ENCODE assay signal across 13 cellular contexts in the genomic region with DNA sequence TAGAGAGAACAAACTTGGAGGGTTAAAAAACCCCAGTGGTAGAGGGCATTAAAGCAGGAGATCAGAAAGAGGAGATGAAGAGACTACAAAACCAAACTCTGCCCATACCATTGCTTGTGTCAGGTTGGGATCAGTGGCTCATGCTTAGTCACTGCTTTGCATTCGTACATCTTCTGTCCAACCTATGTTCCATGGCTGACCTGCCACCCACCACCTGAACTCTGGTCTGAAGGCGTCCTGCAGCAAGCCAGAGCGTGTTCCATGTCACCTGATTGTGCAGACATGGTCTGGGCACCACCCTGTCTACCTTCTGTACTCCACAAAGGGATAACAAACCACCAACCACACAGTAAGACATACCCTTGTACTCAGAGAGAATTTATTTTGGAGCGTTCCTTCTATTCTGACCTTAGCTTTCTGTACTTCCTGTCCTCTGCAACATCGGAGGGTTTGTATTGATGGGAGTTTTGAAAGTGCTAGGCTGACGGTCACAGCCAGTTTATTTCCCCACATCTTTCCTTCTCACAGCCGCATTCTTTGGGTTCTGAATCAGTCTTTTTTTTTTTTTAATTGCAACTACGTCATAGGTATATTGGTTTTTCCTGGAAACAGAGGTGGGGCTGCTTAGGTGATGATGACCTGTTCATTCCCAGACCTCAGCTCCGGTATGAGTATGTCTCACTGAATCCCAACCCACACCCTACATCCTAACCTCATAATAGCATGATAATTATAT.
DNase-seq lines count a peak whose midpoint lies in the region; ATAC-seq and TF ChIP-seq lines count a peak whose summit lies in the region.
"Had no signal": no experiment of that assay in that cellular context is flagged by ENCODE, and none has a peak within 500 bp of the region (broad histone marks: within the 10 kb centered on the region; RNA-seq: fewer than 3 reads in every experiment).

No MANE protein-coding gene starts in this region.

- intact Hi-C loops in thyroid gland (cut with DNase I): no loop called here

- DNase-seq in BJ (ENCODE audit: low read depth): peak; percentile 56
- DNase-seq in NCI-H226: peak; percentile 67
- peak; percentile 59 for DNase-seq in dermis blood vessel endothelial cell
- peak; percentile 59 to 62 for DNase-seq in lung microvascular endothelial cell (ENCODE audit: low read depth in 2 of 2)
- DNase-seq in thyroid gland: no peak
- no peak for DNase-seq in GDM1 (lab: John Stamatoyannopoulos, UW)
- DNase-seq in AG08396 (ENCODE audit: low spot score): no peak
- DNase-seq: activated CD4-positive, alpha-beta T cell treated with anti-CD3 and anti-CD28 coated beads, Interleukin-2, amount 10 ng/mL, durations not matched to agents 7 days and 5 days; heart left ventricle; SJCRH30; stomach had no signal

- H3K4me1 ChIP-seq in thyroid gland: peaks cover 0 to 13% of the 10 kb centered on the region in 2 donors
- H3K4me1 ChIP-seq: BLaER1 treated with 17β-estradiol and CSF1 and Interleukin-3, amounts not matched to agents 10 nM and 100 nM had no signal

- no peaks in the 10 kb centered on the region for H3K9me3 ChIP-seq in thyroid gland
- H3K9me3 ChIP-seq: BLaER1 treated with 17β-estradiol and CSF1 and Interleukin-3, amounts not matched to agents 10 nM and 100 nM; heart left ventricle; SJCRH30; stomach had no signal

- CTCF ChIA-PET in BJ (lab: Yijun Ruan, JAX): interaction anchor here (0.6 to 1.5 kb wide), 7 partner anchors 10 to 266 kb away, joined by 3 to 6 read pairs (median 3); no protein-coding TSS in a partner anchor

- no peaks in the 10 kb centered on the region for H3K36me3 ChIP-seq in BJ (ENCODE audit: control insufficient read depth, insufficient read depth, low read length)
- H3K36me3 ChIP-seq in thyroid gland: no peaks in the 10 kb centered on the region
- H3K36me3 ChIP-seq: BLaER1 treated with 17β-estradiol and CSF1 and Interleukin-3, amounts not matched to agents 10 nM and 100 nM; heart left ventricle; SJCRH30; stomach had no signal

- H3K27me3 ChIP-seq in BJ (ENCODE audit: control insufficient read depth, insufficient read depth, low read length): 0 out of 2 replicates have a peak, but pooled peaks cover 2% of the 10 kb centered on the region
- H3K27me3 ChIP-seq in thyroid gland: no peaks in the 10 kb centered on the region
- H3K27me3 ChIP-seq: BLaER1 treated with 17β-estradiol and CSF1 and Interleukin-3, amounts not matched to agents 10 nM and 100 nM; heart left ventricle; stomach had no signal

- H3K27ac ChIP-seq in thyroid gland: no peak overlapping the region
- H3K27ac ChIP-seq: BLaER1 treated with 17β-estradiol and CSF1 and Interleukin-3, amounts not matched to agents 10 nM and 100 nM; heart left ventricle; SJCRH30 had no signal

- no peak for TF ChIP-seq POLR2A in thyroid gland (IDR thresholded peaks at IDR 0.05)

- POLR2A ChIA-PET in BJ (lab: Charles Lee): no interaction called here

- no peak overlapping the region for H3K4me3 ChIP-seq in BJ (ENCODE audit: low read depth, low read length)
- no peak overlapping the region for H3K4me3 ChIP-seq in thyroid gland (replicated peaks in 1 of 3)
- H3K4me3 ChIP-seq: BLaER1 treated with 17β-estradiol and CSF1 and Interleukin-3, amounts not matched to agents 10 nM and 100 nM; heart left ventricle; SJCRH30; stomach had no signal

- TF ChIP-seq CTCF in BJ (IDR thresholded peaks at IDR 0.05; ENCODE audit: insufficient read depth, low read depth, low read length) (no peak), thyroid gland (IDR thresholded peaks at IDR 0.05) (no peak)

- ATAC-seq in HG03097 (IDR thresholded peaks at IDR 0.05; ENCODE audit: low FRiP score, unreplicated experiment): no peak
- ATAC-seq: heart left ventricle had no signal

- WGBS in thyroid gland, 2 donors: 86 to 88% methylated on average over 9 of the region's 9 CpGs

Comparison
In these comparisons a context has a peak if more than half of its experiments do, and no peak if none do; other contexts are left out.
1. DNase-seq: peak in BJ (single experiment), NCI-H226 (single experiment), dermis blood vessel endothelial cell (single experiment) and lung microvascular endothelial cell (2 of 2); none in thyroid gland (0 of 2), GDM1 (single experiment) and AG08396 (single experiment).